1 cellular context compared by ENCODE assay signal in the genomic region with DNA sequence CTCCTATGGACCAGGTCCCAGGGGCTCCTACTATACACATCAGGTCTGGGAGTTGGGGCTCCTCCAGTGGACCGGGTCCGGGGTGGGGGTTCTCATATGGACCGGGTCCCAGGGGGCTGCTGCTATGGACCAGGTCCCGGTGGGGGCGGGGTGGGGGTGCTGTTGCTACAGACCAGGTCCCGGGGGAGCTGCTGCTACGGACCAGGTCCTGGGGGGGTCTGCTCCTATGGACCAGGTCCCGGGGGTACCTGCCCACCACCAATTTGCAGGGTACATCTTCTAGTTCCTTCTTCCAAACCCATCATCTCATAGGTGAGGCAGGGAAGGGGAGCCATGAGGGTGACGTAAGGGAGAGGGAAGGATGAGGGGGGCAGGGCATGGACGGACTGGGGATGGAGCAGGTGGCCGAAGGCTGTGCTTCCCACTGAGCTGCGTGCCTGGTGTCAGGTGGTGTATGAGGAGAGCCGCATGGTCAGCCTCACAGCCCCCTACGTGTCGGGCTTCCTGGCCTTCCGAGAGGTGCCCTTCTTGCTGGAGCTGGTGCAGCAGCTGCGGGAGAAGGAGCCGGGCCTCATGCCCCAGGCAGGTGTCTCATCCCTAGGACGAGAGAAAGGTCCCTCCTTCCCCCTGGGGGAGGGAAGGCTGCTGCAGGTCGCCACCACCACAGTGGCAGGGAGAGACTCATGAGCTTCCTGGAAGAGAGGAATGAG.
TF ChIP-seq lines count a peak whose summit lies in the region.

No MANE protein-coding gene starts in this region.

TF ChIP-seq in HepG2, 621 proteins besides CTCF, POLR2A, EP300 and RAD21:
- TF ChIP-seq ZNF224 (CRISPR knock-in tag; IDR thresholded peaks at IDR 0.05) (no peak), AGO2 (optimal IDR thresholded peaks at IDR 0.05; ENCODE audit: low read depth, low read length) (peak; percentile 69)
